Comparison of ENCODE assay signal across 8 cellular contexts in genomic region chr10:3852147-3852904, GRCh38.
DNase-seq lines count a peak whose midpoint lies in the region; ATAC-seq and TF ChIP-seq lines count a peak whose summit lies in the region.

No MANE protein-coding gene starts in this region.

- H3K9me3 ChIP-seq in tibial artery: no peaks in the 10 kb centered on the region

- peak overlapping the region; percentile 75 for H3K27ac Mint-ChIP-seq in activated CD4-positive, alpha-beta memory T cell treated with anti-CD3 and anti-CD28 coated beads, Interleukin-2, amount 10 ng/mL, durations not matched to agents 7 days and 5 days
- H3K27ac Mint-ChIP-seq in nephron: peak overlapping the region; percentile 85 to 97 (median 94)

- H3K4me3 ChIP-seq in tibial artery: no peak overlapping the region

- ATAC-seq in HG02759 (IDR thresholded peaks at IDR 0.05; ENCODE audit: unreplicated experiment): peak; percentile 88
- ATAC-seq in esophagus mucosa: peak; percentile 91

- H3K27me3 ChIP-seq in tibial artery: no peaks in the 10 kb centered on the region

- no peaks in the 10 kb centered on the region for H3K36me3 Mint-ChIP-seq in activated CD4-positive, alpha-beta memory T cell treated with anti-CD3 and anti-CD28 coated beads, Interleukin-2, amount 10 ng/mL, durations not matched to agents 7 days and 5 days (ENCODE audit: low read depth)
- no peaks in the 10 kb centered on the region for H3K36me3 Mint-ChIP-seq in nephron (ENCODE audit: low read depth)

- peak overlapping the region; percentile 74 to 79 for H3K27ac ChIP-seq in tibial artery

- H3K4me1 Mint-ChIP-seq in activated CD4-positive, alpha-beta memory T cell treated with anti-CD3 and anti-CD28 coated beads, Interleukin-2, amount 10 ng/mL, durations not matched to agents 7 days and 5 days: peaks cover 36% of the 10 kb centered on the region
- H3K4me1 Mint-ChIP-seq in nephron: peaks cover 15% of the 10 kb centered on the region

- TF ChIP-seq CTCF in nephron (IDR thresholded peaks at IDR 0.05; ENCODE audit: unreplicated experiment in 3 of 3): no peak
- TF ChIP-seq CTCF in tibial artery (IDR thresholded peaks at IDR 0.05): no peak

- H3K27me3 Mint-ChIP-seq in activated CD4-positive, alpha-beta memory T cell treated with anti-CD3 and anti-CD28 coated beads, Interleukin-2, amount 10 ng/mL, durations not matched to agents 7 days and 5 days: no peaks in the 10 kb centered on the region
- H3K27me3 Mint-ChIP-seq in nephron (ENCODE audit: low read depth): no peaks in the 10 kb centered on the region

- POLR2A ChIA-PET in activated CD4-positive, alpha-beta memory T cell treated with anti-CD3 and anti-CD28 coated beads, Interleukin-2, amount 10 ng/mL, durations not matched to agents 7 days and 5 days (lab: Charles Lee): interaction anchor here (0.6 to 7.0 kb wide), 21 partner anchors 10 to 277 kb away, joined by 3 to 90 read pairs (median 4); partner anchors contain the start of gene KLF6

- DNase-seq in NCI-H2029 (lab: John Stamatoyannopoulos, UW): peak; percentile 69
- no peak for DNase-seq in NCI-H2029 treated with DMSO at 0.1 percent for 48 hours (lab: John Stamatoyannopoulos, UW)
- peak; percentile 7 to 59 for DNase-seq in NCI-H2081 (lab: John Stamatoyannopoulos, UW)
- peak; percentile 76 for DNase-seq in activated CD4-positive, alpha-beta memory T cell treated with anti-CD3 and anti-CD28 coated beads, Interleukin-2, amount 10 ng/mL, durations not matched to agents 7 days and 5 days
- DNase-seq in tibial artery: peak; percentile 90

- no peaks in the 10 kb centered on the region for H3K9me3 Mint-ChIP-seq in activated CD4-positive, alpha-beta memory T cell treated with anti-CD3 and anti-CD28 coated beads, Interleukin-2, amount 10 ng/mL, durations not matched to agents 7 days and 5 days
- no peaks in the 10 kb centered on the region for H3K9me3 Mint-ChIP-seq in nephron

- H3K4me3 Mint-ChIP-seq in activated CD4-positive, alpha-beta memory T cell treated with anti-CD3 and anti-CD28 coated beads, Interleukin-2, amount 10 ng/mL, durations not matched to agents 7 days and 5 days: peak overlapping the region; percentile 15
- H3K4me3 Mint-ChIP-seq in nephron: no peak overlapping the region

- H3K36me3 ChIP-seq in tibial artery: no peaks in the 10 kb centered on the region

- intact Hi-C loops in tibial artery (cut with DNase I; ENCODE audit: low total_unique reads): no loop called here

- H3K4me1 ChIP-seq in tibial artery: peaks cover 0 to 37% (median 20%) of the 10 kb centered on the region in 4 donors

- CTCF ChIA-PET in activated CD4-positive, alpha-beta memory T cell treated with anti-CD3 and anti-CD28 coated beads, Interleukin-2, amount 10 ng/mL, durations not matched to agents 7 days and 5 days (lab: Charles Lee): interaction anchor here (0.9 to 1.2 kb wide), 2 partner anchors 23 to 41 kb away, joined by 3 to 4 read pairs; no protein-coding TSS in a partner anchor
